Comparison of ENCODE assay signal across 1 cellular context in the genomic region with DNA sequence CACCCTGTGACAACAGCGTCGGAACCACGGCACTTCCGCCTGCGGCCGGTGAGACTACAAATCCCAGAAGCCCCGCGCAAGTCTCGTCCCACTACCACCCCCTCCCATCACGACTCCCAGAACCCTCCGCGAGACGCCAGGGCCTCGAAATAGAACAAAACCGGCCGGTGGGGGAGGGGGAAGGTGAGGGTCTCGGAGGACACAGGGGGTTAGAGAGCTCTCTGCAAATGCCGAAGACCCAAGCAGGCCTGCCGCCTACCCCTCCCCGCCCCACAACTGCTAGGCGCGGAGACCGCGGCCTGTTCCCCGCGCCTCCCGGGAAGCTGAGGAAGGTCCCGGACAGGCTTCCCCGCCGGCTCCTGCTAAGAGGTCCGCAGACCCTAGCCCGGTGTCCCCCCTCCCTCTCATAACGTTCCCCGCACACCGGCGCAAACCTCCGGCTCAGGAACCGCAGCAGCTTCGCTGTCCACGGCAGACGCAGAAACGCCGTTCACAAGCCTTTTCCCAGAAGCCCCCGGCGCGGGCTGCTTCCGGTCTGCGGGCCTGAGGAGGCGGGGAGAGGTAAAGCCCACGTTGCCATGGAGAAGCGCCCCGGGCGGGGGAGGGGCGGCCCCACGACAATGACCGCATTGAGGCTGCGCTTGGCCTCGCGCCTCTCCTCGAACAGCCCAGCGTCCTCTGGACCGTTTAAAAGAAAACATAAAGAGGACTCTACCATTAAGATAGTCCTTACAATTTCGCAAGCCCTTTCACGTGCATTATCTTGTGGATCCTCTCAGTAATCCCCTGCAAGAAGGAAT.
A peak's percentile ranks its signal among the peaks of the same experiment; 100 is the strongest.
TF ChIP-seq lines count a peak whose summit lies in the region.

Gene ZNF24 (minus strand): TSS at position 485 of the 800 bp plus-strand sequence. CDS start 3,770 bp downstream, outside the sequence.

TF ChIP-seq in K562, 482 proteins besides CTCF, POLR2A, EP300 and RAD21 (continued from another document and continues in another):
- TF ChIP-seq, protein P1, sequence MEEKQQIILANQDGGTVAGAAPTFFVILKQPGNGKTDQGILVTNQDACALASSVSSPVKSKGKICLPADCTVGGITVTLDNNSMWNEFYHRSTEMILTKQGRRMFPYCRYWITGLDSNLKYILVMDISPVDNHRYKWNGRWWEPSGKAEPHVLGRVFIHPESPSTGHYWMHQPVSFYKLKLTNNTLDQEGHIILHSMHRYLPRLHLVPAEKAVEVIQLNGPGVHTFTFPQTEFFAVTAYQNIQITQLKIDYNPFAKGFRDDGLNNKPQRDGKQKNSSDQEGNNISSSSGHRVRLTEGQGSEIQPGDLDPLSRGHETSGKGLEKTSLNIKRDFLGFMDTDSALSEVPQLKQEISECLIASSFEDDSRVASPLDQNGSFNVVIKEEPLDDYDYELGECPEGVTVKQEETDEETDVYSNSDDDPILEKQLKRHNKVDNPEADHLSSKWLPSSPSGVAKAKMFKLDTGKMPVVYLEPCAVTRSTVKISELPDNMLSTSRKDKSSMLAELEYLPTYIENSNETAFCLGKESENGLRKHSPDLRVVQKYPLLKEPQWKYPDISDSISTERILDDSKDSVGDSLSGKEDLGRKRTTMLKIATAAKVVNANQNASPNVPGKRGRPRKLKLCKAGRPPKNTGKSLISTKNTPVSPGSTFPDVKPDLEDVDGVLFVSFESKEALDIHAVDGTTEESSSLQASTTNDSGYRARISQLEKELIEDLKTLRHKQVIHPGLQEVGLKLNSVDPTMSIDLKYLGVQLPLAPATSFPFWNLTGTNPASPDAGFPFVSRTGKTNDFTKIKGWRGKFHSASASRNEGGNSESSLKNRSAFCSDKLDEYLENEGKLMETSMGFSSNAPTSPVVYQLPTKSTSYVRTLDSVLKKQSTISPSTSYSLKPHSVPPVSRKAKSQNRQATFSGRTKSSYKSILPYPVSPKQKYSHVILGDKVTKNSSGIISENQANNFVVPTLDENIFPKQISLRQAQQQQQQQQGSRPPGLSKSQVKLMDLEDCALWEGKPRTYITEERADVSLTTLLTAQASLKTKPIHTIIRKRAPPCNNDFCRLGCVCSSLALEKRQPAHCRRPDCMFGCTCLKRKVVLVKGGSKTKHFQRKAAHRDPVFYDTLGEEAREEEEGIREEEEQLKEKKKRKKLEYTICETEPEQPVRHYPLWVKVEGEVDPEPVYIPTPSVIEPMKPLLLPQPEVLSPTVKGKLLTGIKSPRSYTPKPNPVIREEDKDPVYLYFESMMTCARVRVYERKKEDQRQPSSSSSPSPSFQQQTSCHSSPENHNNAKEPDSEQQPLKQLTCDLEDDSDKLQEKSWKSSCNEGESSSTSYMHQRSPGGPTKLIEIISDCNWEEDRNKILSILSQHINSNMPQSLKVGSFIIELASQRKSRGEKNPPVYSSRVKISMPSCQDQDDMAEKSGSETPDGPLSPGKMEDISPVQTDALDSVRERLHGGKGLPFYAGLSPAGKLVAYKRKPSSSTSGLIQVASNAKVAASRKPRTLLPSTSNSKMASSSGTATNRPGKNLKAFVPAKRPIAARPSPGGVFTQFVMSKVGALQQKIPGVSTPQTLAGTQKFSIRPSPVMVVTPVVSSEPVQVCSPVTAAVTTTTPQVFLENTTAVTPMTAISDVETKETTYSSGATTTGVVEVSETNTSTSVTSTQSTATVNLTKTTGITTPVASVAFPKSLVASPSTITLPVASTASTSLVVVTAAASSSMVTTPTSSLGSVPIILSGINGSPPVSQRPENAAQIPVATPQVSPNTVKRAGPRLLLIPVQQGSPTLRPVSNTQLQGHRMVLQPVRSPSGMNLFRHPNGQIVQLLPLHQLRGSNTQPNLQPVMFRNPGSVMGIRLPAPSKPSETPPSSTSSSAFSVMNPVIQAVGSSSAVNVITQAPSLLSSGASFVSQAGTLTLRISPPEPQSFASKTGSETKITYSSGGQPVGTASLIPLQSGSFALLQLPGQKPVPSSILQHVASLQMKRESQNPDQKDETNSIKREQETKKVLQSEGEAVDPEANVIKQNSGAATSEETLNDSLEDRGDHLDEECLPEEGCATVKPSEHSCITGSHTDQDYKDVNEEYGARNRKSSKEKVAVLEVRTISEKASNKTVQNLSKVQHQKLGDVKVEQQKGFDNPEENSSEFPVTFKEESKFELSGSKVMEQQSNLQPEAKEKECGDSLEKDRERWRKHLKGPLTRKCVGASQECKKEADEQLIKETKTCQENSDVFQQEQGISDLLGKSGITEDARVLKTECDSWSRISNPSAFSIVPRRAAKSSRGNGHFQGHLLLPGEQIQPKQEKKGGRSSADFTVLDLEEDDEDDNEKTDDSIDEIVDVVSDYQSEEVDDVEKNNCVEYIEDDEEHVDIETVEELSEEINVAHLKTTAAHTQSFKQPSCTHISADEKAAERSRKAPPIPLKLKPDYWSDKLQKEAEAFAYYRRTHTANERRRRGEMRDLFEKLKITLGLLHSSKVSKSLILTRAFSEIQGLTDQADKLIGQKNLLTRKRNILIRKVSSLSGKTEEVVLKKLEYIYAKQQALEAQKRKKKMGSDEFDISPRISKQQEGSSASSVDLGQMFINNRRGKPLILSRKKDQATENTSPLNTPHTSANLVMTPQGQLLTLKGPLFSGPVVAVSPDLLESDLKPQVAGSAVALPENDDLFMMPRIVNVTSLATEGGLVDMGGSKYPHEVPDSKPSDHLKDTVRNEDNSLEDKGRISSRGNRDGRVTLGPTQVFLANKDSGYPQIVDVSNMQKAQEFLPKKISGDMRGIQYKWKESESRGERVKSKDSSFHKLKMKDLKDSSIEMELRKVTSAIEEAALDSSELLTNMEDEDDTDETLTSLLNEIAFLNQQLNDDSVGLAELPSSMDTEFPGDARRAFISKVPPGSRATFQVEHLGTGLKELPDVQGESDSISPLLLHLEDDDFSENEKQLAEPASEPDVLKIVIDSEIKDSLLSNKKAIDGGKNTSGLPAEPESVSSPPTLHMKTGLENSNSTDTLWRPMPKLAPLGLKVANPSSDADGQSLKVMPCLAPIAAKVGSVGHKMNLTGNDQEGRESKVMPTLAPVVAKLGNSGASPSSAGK (IDR thresholded peaks at IDR 0.05) = peak; percentile 82
- TF ChIP-seq VEZF1 (CRISPR knock-in tag; IDR thresholded peaks at IDR 0.05) (peak; percentile 97), MEF2D (tag; conservative IDR thresholded peaks at IDR 0.05; ENCODE audit: low read depth) (peak; percentile 90), ZNF76 (CRISPR knock-in tag; IDR thresholded peaks at IDR 0.05; ENCODE audit: borderline replicate concordance) (peak; percentile 84), ZNF778 (CRISPR knock-in tag; IDR thresholded peaks at IDR 0.05) (no peak), LCOR (CRISPR knock-in tag; IDR thresholded peaks at IDR 0.05) (peak; percentile 75; the same call in 1 of the 2 replicates), ESRRB (CRISPR knock-in tag; IDR thresholded peaks at IDR 0.05; ENCODE audit: borderline replicate concordance) (0 out of 2 replicates have a peak, but pooled peaks have one; percentile 71), ZNF644 (tag; IDR thresholded peaks at IDR 0.05; ENCODE audit: low read depth) (peak; percentile 64), ZNF444 (CRISPR knock-in tag; IDR thresholded peaks at IDR 0.05) (0 out of 2 replicates have a peak, but pooled peaks have one; percentile 50), ILK (tag; IDR thresholded peaks at IDR 0.05; ENCODE audit: borderline replicate concordance, low read depth) (no peak), CTBP1 (IDR thresholded peaks at IDR 0.05; ENCODE audit: borderline replicate concordance) (peak; percentile 23; the same call in 1 of the 2 replicates), CEBPG (CRISPR knock-in tag; IDR thresholded peaks at IDR 0.05) (no peak; the same call in 1 of the 2 replicates), CEBPG (tag; conservative IDR thresholded peaks at IDR 0.05 in 1 of 2, IDR thresholded peaks at IDR 0.05 in 1 of 2) (peak; percentile 43 to 54; a peak in 3 of 4 replicates), TAF15 (IDR thresholded peaks at IDR 0.05; ENCODE audit: low read depth, low read length) (no peak), ID3 (CRISPR knock-in tag; IDR thresholded peaks at IDR 0.05) (no peak), ID3 (tag; IDR thresholded peaks at IDR 0.05) (peak; percentile 59; the same call in 1 of the 2 replicates), TAF7 (tag; IDR thresholded peaks at IDR 0.05) (peak; percentile 83), MBD2 (IDR thresholded peaks at IDR 0.05; ENCODE audit: borderline replicate concordance, low read depth) (peak; percentile 82), FOXM1 (IDR thresholded peaks at IDR 0.05; ENCODE audit: low read depth) (peak; percentile 93), FOXM1 (CRISPR knock-in tag; IDR thresholded peaks at IDR 0.05; ENCODE audit: low read depth) (peak; percentile 68; the same call in 1 of the 2 replicates), FOXJ2 (tag; IDR thresholded peaks at IDR 0.05) (peak; percentile 84), ZKSCAN1 (IDR thresholded peaks at IDR 0.05; ENCODE audit: low read depth, low read length) (peak; percentile 38; the same call in 1 of the 2 replicates), RBFOX2 (IDR thresholded peaks at IDR 0.05; ENCODE audit: low read depth, low read length) (peak; percentile 98), ZNF253 (CRISPR knock-in tag; conservative IDR thresholded peaks at IDR 0.05) (no peak), ZNF23 (CRISPR knock-in tag; IDR thresholded peaks at IDR 0.05) (no peak), ZHX1 (conservative IDR thresholded peaks at IDR 0.05; ENCODE audit: low read length) (peak; percentile 58; the same call in 1 of the 2 replicates), SNRNP70 (optimal IDR thresholded peaks at IDR 0.05; ENCODE audit: low read depth, low read length) (no peak), KLF10 (CRISPR knock-in tag; IDR thresholded peaks at IDR 0.05) (no peak), POLR3G (IDR thresholded peaks at IDR 0.05; ENCODE audit: extremely low read depth, insufficient read length, insufficient replicate concordance) (no peak), ZBTB26 (CRISPR knock-in tag; IDR thresholded peaks at IDR 0.05) (peak; percentile 34; the same call in 1 of the 2 replicates), ZNF224 (CRISPR knock-in tag; IDR thresholded peaks at IDR 0.05) (no peak)
- TF ChIP-seq, protein P2, sequence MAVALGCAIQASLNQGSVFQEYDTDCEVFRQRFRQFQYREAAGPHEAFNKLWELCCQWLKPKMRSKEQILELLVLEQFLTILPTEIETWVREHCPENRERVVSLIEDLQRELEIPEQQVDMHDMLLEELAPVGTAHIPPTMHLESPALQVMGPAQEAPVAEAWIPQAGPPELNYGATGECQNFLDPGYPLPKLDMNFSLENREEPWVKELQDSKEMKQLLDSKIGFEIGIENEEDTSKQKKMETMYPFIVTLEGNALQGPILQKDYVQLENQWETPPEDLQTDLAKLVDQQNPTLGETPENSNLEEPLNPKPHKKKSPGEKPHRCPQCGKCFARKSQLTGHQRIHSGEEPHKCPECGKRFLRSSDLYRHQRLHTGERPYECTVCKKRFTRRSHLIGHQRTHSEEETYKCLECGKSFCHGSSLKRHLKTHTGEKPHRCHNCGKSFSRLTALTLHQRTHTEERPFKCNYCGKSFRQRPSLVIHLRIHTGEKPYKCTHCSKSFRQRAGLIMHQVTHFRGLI (CRISPR knock-in tag; IDR thresholded peaks at IDR 0.05) = no peak
- TF ChIP-seq, protein P3, sequence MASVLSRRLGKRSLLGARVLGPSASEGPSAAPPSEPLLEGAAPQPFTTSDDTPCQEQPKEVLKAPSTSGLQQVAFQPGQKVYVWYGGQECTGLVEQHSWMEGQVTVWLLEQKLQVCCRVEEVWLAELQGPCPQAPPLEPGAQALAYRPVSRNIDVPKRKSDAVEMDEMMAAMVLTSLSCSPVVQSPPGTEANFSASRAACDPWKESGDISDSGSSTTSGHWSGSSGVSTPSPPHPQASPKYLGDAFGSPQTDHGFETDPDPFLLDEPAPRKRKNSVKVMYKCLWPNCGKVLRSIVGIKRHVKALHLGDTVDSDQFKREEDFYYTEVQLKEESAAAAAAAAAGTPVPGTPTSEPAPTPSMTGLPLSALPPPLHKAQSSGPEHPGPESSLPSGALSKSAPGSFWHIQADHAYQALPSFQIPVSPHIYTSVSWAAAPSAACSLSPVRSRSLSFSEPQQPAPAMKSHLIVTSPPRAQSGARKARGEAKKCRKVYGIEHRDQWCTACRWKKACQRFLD (CRISPR knock-in tag; IDR thresholded peaks at IDR 0.05) = peak; percentile 91
